In the genomic region with DNA sequence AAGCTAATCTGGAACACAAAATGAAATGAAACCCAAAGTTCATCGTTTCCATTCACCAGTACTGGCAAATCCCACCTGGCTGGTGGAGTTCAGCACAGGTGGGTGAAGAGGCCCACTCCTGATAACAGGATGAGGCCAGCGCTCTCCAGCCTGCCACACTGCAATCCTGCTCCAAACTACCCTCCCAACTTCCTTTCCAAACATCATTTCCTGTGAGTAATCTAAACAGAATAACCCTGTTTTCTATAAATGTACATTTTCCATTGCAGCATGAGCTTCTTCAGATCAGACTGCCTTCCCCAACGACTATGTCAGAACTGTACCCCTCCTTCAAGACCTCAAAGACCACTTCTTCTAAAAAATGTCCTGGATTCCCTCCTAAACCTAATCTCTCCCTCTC, we compare ENCODE assay signal across 1 cellular context.
TF ChIP-seq lines count a peak whose summit lies in the region.

No MANE protein-coding gene starts in this region.

TF ChIP-seq in GM23338, 12 proteins besides CTCF, POLR2A, EP300 and RAD21 (continued from another document):
- no peak for TF ChIP-seq ZNF462 (CRISPR knock-in tag; IDR thresholded peaks at IDR 0.05)
- TF ChIP-seq, protein P1, sequence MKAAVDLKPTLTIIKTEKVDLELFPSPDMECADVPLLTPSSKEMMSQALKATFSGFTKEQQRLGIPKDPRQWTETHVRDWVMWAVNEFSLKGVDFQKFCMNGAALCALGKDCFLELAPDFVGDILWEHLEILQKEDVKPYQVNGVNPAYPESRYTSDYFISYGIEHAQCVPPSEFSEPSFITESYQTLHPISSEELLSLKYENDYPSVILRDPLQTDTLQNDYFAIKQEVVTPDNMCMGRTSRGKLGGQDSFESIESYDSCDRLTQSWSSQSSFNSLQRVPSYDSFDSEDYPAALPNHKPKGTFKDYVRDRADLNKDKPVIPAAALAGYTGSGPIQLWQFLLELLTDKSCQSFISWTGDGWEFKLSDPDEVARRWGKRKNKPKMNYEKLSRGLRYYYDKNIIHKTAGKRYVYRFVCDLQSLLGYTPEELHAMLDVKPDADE (IDR thresholded peaks at IDR 0.05): no peak
- TF ChIP-seq JUNB (IDR thresholded peaks at IDR 0.05; ENCODE audit: unreplicated experiment): no peak
- TF ChIP-seq POLR2AphosphoS5 (IDR thresholded peaks at IDR 0.05; ENCODE audit: low read depth): no peak
- TF ChIP-seq CREB1 (CRISPR knock-in tag; IDR thresholded peaks at IDR 0.05; ENCODE audit: low read depth): no peak
TF ChIP-seq in GM23338: peak in this region for 0.
